Comparison of ENCODE assay signal across 1 cellular context in genomic region chr3:15361494-15362214, GRCh38.
TF ChIP-seq lines count a peak whose summit lies in the region.

No MANE protein-coding gene starts in this region.

TF ChIP-seq in GM23338, 12 proteins besides CTCF, POLR2A, EP300 and RAD21 (continued from another document):
- TF ChIP-seq ETS1 (IDR thresholded peaks at IDR 0.05) (no peak), ZNF114 (CRISPR knock-in tag; IDR thresholded peaks at IDR 0.05) (no peak), POLR2AphosphoS5 (IDR thresholded peaks at IDR 0.05; ENCODE audit: low read depth) (no peak), EZH2phosphoT487 (IDR thresholded peaks at IDR 0.05; ENCODE audit: unreplicated experiment) (no peak)
